ENCODE assay signal across 1 cellular context in the genomic region with DNA sequence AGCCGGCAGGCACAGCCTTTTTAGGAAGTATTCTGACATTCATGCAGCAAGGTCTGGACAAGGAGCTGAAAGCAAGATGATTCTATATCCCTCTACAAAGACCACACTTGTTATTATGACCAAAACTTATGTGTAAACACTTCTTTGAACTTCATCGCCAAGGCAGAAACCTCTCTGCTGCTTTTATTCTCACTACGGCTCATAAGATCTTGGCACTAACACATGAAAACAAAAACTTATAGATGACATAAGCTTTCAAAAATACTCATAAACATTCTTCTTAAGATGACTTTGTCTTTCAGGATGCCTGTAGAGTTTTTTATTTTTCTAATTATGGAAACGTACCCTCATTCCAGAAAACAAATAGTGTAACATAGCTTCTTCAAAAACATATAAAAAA.
TF ChIP-seq lines count a peak whose summit lies in the region.

No MANE protein-coding gene starts in this region.

TF ChIP-seq in IMR-90, 13 proteins besides CTCF, POLR2A, EP300 and RAD21 (continued from another document):
- no peak for TF ChIP-seq BHLHE40 (IDR thresholded peaks at IDR 0.05; ENCODE audit: low read depth, low read length)
